Comparison of ENCODE assay signal across 1 cellular context in the genomic region with DNA sequence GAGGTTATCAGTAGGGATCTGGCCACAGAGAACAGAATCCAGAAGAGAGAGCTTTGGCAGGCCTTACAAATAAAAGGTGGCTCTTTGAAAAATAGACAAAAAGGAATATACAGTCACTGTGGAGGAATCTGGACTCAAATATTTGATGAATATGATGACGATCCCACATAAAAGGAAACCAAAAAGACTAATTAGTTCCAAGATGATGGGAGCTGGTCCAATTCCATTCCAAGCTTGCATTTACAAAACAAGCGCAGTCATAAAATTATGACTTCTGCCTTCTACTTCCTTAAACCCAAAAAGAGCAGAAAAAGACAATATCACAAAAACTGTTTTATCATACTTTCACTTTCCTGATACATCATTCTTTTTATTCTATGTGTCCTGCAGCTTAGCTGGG.
TF ChIP-seq lines count a peak whose summit lies in the region.

No MANE protein-coding gene starts in this region.

TF ChIP-seq in WTC11, 78 proteins besides CTCF, POLR2A, EP300 and RAD21 (continued from another document):
- TF ChIP-seq, protein P1, sequence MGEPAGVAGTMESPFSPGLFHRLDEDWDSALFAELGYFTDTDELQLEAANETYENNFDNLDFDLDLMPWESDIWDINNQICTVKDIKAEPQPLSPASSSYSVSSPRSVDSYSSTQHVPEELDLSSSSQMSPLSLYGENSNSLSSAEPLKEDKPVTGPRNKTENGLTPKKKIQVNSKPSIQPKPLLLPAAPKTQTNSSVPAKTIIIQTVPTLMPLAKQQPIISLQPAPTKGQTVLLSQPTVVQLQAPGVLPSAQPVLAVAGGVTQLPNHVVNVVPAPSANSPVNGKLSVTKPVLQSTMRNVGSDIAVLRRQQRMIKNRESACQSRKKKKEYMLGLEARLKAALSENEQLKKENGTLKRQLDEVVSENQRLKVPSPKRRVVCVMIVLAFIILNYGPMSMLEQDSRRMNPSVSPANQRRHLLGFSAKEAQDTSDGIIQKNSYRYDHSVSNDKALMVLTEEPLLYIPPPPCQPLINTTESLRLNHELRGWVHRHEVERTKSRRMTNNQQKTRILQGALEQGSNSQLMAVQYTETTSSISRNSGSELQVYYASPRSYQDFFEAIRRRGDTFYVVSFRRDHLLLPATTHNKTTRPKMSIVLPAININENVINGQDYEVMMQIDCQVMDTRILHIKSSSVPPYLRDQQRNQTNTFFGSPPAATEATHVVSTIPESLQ (CRISPR knock-in tag; IDR thresholded peaks at IDR 0.05), result no peak
- TF ChIP-seq, protein P2, sequence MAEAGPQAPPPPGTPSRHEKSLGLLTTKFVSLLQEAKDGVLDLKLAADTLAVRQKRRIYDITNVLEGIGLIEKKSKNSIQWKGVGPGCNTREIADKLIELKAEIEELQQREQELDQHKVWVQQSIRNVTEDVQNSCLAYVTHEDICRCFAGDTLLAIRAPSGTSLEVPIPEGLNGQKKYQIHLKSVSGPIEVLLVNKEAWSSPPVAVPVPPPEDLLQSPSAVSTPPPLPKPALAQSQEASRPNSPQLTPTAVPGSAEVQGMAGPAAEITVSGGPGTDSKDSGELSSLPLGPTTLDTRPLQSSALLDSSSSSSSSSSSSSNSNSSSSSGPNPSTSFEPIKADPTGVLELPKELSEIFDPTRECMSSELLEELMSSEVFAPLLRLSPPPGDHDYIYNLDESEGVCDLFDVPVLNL (CRISPR knock-in tag; IDR thresholded peaks at IDR 0.05; ENCODE audit: borderline replicate concordance, low read depth), result no peak
- no peak for TF ChIP-seq IRF1 (CRISPR knock-in tag; IDR thresholded peaks at IDR 0.05)
